Comparison of ENCODE assay signal across 14 cellular contexts in genomic region chr5:152193391-152194107, GRCh38.
DNase-seq lines count a peak whose midpoint lies in the region; ATAC-seq and TF ChIP-seq lines count a peak whose summit lies in the region.
"Had no signal": no experiment of that assay in that cellular context is flagged by ENCODE, and none has a peak within 500 bp of the region (broad histone marks: within the 10 kb centered on the region; RNA-seq: fewer than 3 reads in every experiment).

No MANE protein-coding gene starts in this region.

- no peak overlapping the region for H2AFZ ChIP-seq in hepatocyte
- H2AFZ ChIP-seq: GM23248 had no signal

- H3K27me3 ChIP-seq in RWPE2 (ENCODE audit: insufficient read depth, poor library complexity, severe bottlenecking): no peaks in the 10 kb centered on the region
- H3K27me3 ChIP-seq in hepatocyte: no peaks in the 10 kb centered on the region
- no peaks in the 10 kb centered on the region for H3K27me3 ChIP-seq in brain microvascular endothelial cell (replicated peaks)

- H3K79me2 ChIP-seq in hepatocyte: no peaks in the 10 kb centered on the region

- H3K4me3 ChIP-seq in RWPE2 (ENCODE audit: severe bottlenecking): no peak overlapping the region
- no peak overlapping the region for H3K4me3 ChIP-seq in hepatocyte
- no peak overlapping the region for H3K4me3 ChIP-seq in brain microvascular endothelial cell (ENCODE audit: low read depth, low read length)
- H3K4me3 ChIP-seq: GM23248, HAP-1 had no signal

- no peaks in the 10 kb centered on the region for H4K20me1 ChIP-seq in hepatocyte (ENCODE audit: insufficient read depth, poor library complexity, severe bottlenecking)

- H3K4me3 Mint-ChIP-seq in type B pancreatic cell: no peak overlapping the region
- H3K4me3 Mint-ChIP-seq: CD4-positive, alpha-beta memory T cell had no signal

- no peaks in the 10 kb centered on the region for H3K27me3 Mint-ChIP-seq in type B pancreatic cell

- peak overlapping the region; percentile 5 for H3K27ac Mint-ChIP-seq in type B pancreatic cell
- H3K27ac Mint-ChIP-seq: CD4-positive, alpha-beta memory T cell had no signal

- peak overlapping the region; percentile 18 for H3K4me2 ChIP-seq in hepatocyte

- no peaks in the 10 kb centered on the region for H3K36me3 ChIP-seq in RWPE2 (ENCODE audit: low read depth)
- no peaks in the 10 kb centered on the region for H3K36me3 ChIP-seq in hepatocyte (replicated peaks; ENCODE audit: insufficient read depth, low read depth)
- no peaks in the 10 kb centered on the region for H3K36me3 ChIP-seq in brain microvascular endothelial cell (replicated peaks)
- H3K36me3 ChIP-seq: HAP-1 had no signal

- H3K9me3 Mint-ChIP-seq in type B pancreatic cell: no peaks in the 10 kb centered on the region

- no peaks in the 10 kb centered on the region for H3K36me3 Mint-ChIP-seq in type B pancreatic cell
- H3K36me3 Mint-ChIP-seq: CD4-positive, alpha-beta memory T cell had no signal

- H3K4me1 ChIP-seq in RWPE2 (ENCODE audit: insufficient read depth, poor library complexity, severe bottlenecking) (no peaks in the 10 kb centered on the region), hepatocyte (ENCODE audit: insufficient read depth) (no peaks in the 10 kb centered on the region)
- H3K4me1 ChIP-seq: HAP-1 had no signal

- ATAC-seq in RWPE2 (ENCODE audit: low read depth): peak; percentile 87
- ATAC-seq in GM18909 (IDR thresholded peaks at IDR 0.05; ENCODE audit: poor library complexity, unreplicated experiment): no peak

- H3K9me2 ChIP-seq in hepatocyte (replicated peaks; ENCODE audit: insufficient read depth): no peaks in the 10 kb centered on the region

- in situ Hi-C loops in brain microvascular endothelial cell (cut with HindIII; ENCODE audit: low pct_ligation_motif_present, low sequenced_read_pairs): no loop called here

- H3K27ac ChIP-seq in RWPE2 (ENCODE audit: poor library complexity, severe bottlenecking) (peak overlapping the region; percentile 65), hepatocyte (peak overlapping the region; percentile 68), brain microvascular endothelial cell (no peak overlapping the region)
- H3K27ac ChIP-seq: C4-2B, GM23248 had no signal

- TF ChIP-seq CTCF in RWPE2 (IDR thresholded peaks at IDR 0.05; ENCODE audit: poor library complexity, severe bottlenecking): no peak
- no peak for TF ChIP-seq CTCF in hepatocyte (IDR thresholded peaks at IDR 0.05; ENCODE audit: poor library complexity)
- TF ChIP-seq CTCF in type B pancreatic cell (conservative IDR thresholded peaks at IDR 0.05): no peak
- TF ChIP-seq CTCF in brain microvascular endothelial cell (IDR thresholded peaks at IDR 0.05; ENCODE audit: low read depth, low read length, missing control alignments): no peak

- no peaks in the 10 kb centered on the region for H3K4me1 Mint-ChIP-seq in type B pancreatic cell (ENCODE audit: unreplicated experiment)
- H3K4me1 Mint-ChIP-seq: CD4-positive, alpha-beta memory T cell had no signal

- H3K9me3 ChIP-seq in RWPE2 (ENCODE audit: severe bottlenecking) (no peaks in the 10 kb centered on the region), hepatocyte (ENCODE audit: low read depth) (no peaks in the 10 kb centered on the region)
- H3K9me3 ChIP-seq: HAP-1 had no signal

- DNase-seq in RWPE2 (ENCODE audit: low spot score) (no peak), hepatocyte (ENCODE audit: low spot score) (no peak), type B pancreatic cell (ENCODE audit: extremely low spot score, unreplicated experiment) (no peak), GDM1 (lab: John Stamatoyannopoulos, UW) (no peak), brain microvascular endothelial cell (no peak)
- DNase-seq: AML-193; CD4-positive, alpha-beta memory T cell; DMS 273 treated with DMSO at 0.1 percent for 48 hours; DND-41; EL; GM23248 had no signal
